8 cellular contexts compared by ENCODE assay signal in the genomic region with DNA sequence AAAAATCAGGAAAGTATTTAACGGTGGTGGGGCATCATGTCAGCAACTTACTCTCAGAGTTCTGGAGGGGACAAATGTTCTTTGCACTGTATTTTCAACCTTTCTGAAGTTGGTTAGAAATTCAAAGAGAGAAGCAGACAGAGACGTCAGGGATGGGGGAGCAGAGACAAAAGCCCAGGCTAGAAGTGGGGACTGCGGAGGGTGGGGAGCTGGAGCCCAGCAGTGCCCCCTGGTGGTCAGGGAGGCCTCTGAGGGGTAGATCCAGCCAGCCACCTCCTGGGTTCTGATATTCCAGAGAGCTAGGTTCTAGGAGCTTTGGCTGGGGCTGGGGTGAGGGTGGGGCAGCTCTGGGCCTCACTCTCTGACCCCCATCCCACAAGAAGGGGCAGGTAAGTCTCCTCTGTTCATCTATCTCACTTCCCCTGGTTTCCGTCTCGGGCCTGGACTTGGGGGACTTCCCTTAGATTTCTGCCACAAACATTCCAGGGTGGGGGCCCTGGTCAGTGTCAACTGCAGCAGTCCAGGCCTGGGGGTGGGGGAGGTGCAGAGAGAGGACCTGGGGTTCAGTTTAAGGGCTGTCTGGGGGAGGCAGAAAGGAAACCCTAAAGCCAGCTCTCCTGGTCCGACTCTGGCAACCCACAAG. TPM values are rescaled to one million over a fixed set of nuclear protein-coding genes. Genes with fewer than 3 reads are reported as not detected.
DNase-seq lines count a peak whose midpoint lies in the region; ATAC-seq and TF ChIP-seq lines count a peak whose summit lies in the region.

No MANE protein-coding gene starts in this region.

- TF ChIP-seq CTCF in A673 (conservative IDR thresholded peaks at IDR 0.05; ENCODE audit: low read depth, low read length) (peak; percentile 89), prostate gland (IDR thresholded peaks at IDR 0.05) (peak; percentile 62 to 77 (median 70))

- POLR2A ChIA-PET in A673 (lab: Charles Lee; ENCODE audit: low non-redundant PET), result interaction anchor here (0.7 to 1.2 kb wide), 3 partner anchors 17 to 1237 kb away, joined by 3 to 8 read pairs (median 3); no protein-coding TSS in a partner anchor

- H3K4me1 ChIP-seq in A673 (ENCODE audit: insufficient read depth, low read length, poor library complexity, severe bottlenecking), result peaks cover 11% of the 10 kb centered on the region
- H3K4me1 ChIP-seq in prostate gland (replicated peaks), result no peaks in the 10 kb centered on the region

- 53% methylated on average over 6 of the region's 6 CpGs for WGBS in prostate gland

- no TSS peak for BruUV-seq in A673 (replicated peaks; lab: Mats Ljungman, UMichigan)

- peaks cover 12% of the 10 kb centered on the region for H3K36me3 ChIP-seq in A673 (ENCODE audit: insufficient read depth, low read length, poor library complexity, severe bottlenecking)
- H3K36me3 ChIP-seq in prostate gland, result no peaks in the 10 kb centered on the region

- intact Hi-C loops in A673 (cut with micrococcal nuclease; ENCODE audit: unreplicated experiment), result loop anchor here (2.0 kb wide), 1 partner anchor 41 kb away; no protein-coding TSS in a partner anchor
- intact Hi-C loops in prostate gland (cut with DNase I), result no loop called here

- no peak overlapping the region for H3K4me3 ChIP-seq in A673 (ENCODE audit: low read depth, low read length, poor library complexity, severe bottlenecking)
- H3K4me3 ChIP-seq in prostate gland, result no peak overlapping the region

- no peak overlapping the region for H3K27ac ChIP-seq in A673 (ENCODE audit: low read depth, low read length, poor library complexity, severe bottlenecking)
- peak overlapping the region in 1 of 2 donors; percentile 54 for H3K27ac ChIP-seq in prostate gland

- ATAC-seq in GM19328 (IDR thresholded peaks at IDR 0.05; ENCODE audit: unreplicated experiment), result no peak
- no peak for ATAC-seq in HG03378 (IDR thresholded peaks at IDR 0.05; ENCODE audit: unreplicated experiment)

- H3K9me3 ChIP-seq in A673 (ENCODE audit: low read depth, low read length, poor library complexity, severe bottlenecking), result no peaks in the 10 kb centered on the region
- H3K9me3 ChIP-seq in prostate gland, result no peaks in the 10 kb centered on the region

- DNase-seq in A673 (ENCODE audit: low spot score), result peak; percentile 69
- DNase-seq in GM19238 (ENCODE audit: insufficient read length, low spot score), result peak; percentile 69
- peak; percentile 6 for DNase-seq in NOMO-1 treated with dmso at 0.1 percent for 144 hours (lab: John Stamatoyannopoulos, UW; ENCODE audit: unreplicated experiment)
- DNase-seq in activated T-cell treated with anti-CD3 and anti-CD28 coated beads, Interleukin-2, amount 50 U/mL, for 48 hours, result peak; percentile 67 to 75
- DNase-seq in germinal center (ENCODE audit: low spot score), result peak; percentile 70
- DNase-seq in prostate gland (ENCODE audit: low spot score), result no peak

- no peaks in the 10 kb centered on the region for H3K27me3 ChIP-seq in A673 (replicated peaks; ENCODE audit: insufficient read depth, low read depth, low read length, poor library complexity)
- no peaks in the 10 kb centered on the region for H3K27me3 ChIP-seq in prostate gland (replicated peaks; ENCODE audit: insufficient read depth)

- TF ChIP-seq POLR2A in prostate gland (IDR thresholded peaks at IDR 0.05), result no peak

- CTCF ChIA-PET in A673 (lab: Charles Lee), result interaction anchor here (0.6 to 1.7 kb wide), 7 partner anchors 11 to 265 kb away, joined by 3 to 13 read pairs (median 6); no protein-coding TSS in a partner anchor

RNA-seq across cellular contexts. Expression of gene TNS1, which starts 8.9 kb away (rescaled TPM):
- total RNA-seq in A673 (2021) (88.9 and 99.6 TPM in 2 replicates), prostate gland (100 to 1,000 TPM; 238 to 659 TPM)
